1 cellular context compared by ENCODE assay signal in the genomic region with DNA sequence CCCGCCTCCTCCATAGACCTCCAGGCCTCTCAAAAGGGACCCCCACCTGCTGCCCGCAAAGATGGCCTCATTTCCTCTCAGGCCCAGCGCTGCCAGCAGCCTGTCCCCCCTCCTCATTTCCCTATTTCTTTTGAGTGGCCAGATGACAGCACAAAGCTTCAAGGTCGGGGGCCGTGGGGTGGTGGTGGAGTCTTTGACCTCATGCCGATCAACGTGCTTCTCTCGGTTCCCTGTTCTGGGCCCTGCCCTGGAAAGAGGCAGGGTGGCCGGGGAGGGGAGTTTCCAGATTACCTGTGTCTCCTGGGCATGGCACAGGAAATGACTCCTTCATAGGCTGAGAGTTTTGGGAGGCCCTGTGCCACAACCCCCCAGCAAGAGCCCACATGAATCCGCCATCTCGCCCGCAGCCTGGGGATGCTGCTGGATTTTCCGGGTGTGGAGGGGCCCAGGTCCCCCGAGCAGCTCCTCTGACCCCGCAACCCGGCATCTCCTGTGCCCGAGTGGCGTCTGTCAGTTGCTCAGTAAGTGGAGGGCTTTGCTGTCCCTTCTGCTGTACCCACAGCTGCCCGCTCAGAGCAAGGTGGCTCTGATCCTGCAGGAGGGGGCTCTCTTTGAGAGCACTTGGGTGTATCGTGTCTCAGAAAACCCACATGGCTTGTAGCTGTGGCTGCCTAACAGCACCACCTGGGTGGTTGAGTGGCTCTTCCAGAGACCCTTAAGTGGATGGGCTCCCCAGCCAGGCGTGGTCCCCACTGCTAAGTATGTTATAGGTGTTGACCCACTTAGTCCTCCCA.
A peak's percentile ranks its signal among the peaks of the same experiment; 100 is the strongest.
TF ChIP-seq lines count a peak whose summit lies in the region.

No MANE protein-coding gene starts in this region.

TF ChIP-seq in GM12878, 131 proteins besides CTCF, POLR2A, EP300 and RAD21 (continued from another document and continues in another):
- TF ChIP-seq, protein P1, sequence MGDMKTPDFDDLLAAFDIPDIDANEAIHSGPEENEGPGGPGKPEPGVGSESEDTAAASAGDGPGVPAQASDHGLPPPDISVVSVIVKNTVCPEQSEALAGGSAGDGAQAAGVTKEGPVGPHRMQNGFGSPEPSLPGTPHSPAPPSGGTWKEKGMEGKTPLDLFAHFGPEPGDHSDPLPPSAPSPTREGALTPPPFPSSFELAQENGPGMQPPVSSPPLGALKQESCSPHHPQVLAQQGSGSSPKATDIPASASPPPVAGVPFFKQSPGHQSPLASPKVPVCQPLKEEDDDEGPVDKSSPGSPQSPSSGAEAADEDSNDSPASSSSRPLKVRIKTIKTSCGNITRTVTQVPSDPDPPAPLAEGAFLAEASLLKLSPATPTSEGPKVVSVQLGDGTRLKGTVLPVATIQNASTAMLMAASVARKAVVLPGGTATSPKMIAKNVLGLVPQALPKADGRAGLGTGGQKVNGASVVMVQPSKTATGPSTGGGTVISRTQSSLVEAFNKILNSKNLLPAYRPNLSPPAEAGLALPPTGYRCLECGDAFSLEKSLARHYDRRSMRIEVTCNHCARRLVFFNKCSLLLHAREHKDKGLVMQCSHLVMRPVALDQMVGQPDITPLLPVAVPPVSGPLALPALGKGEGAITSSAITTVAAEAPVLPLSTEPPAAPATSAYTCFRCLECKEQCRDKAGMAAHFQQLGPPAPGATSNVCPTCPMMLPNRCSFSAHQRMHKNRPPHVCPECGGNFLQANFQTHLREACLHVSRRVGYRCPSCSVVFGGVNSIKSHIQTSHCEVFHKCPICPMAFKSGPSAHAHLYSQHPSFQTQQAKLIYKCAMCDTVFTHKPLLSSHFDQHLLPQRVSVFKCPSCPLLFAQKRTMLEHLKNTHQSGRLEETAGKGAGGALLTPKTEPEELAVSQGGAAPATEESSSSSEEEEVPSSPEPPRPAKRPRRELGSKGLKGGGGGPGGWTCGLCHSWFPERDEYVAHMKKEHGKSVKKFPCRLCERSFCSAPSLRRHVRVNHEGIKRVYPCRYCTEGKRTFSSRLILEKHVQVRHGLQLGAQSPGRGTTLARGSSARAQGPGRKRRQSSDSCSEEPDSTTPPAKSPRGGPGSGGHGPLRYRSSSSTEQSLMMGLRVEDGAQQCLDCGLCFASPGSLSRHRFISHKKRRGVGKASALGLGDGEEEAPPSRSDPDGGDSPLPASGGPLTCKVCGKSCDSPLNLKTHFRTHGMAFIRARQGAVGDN (IDR thresholded peaks at IDR 0.05): peak; percentile 91
- TF ChIP-seq, protein P2, sequence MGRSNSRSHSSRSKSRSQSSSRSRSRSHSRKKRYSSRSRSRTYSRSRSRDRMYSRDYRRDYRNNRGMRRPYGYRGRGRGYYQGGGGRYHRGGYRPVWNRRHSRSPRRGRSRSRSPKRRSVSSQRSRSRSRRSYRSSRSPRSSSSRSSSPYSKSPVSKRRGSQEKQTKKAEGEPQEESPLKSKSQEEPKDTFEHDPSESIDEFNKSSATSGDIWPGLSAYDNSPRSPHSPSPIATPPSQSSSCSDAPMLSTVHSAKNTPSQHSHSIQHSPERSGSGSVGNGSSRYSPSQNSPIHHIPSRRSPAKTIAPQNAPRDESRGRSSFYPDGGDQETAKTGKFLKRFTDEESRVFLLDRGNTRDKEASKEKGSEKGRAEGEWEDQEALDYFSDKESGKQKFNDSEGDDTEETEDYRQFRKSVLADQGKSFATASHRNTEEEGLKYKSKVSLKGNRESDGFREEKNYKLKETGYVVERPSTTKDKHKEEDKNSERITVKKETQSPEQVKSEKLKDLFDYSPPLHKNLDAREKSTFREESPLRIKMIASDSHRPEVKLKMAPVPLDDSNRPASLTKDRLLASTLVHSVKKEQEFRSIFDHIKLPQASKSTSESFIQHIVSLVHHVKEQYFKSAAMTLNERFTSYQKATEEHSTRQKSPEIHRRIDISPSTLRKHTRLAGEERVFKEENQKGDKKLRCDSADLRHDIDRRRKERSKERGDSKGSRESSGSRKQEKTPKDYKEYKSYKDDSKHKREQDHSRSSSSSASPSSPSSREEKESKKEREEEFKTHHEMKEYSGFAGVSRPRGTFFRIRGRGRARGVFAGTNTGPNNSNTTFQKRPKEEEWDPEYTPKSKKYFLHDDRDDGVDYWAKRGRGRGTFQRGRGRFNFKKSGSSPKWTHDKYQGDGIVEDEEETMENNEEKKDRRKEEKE (IDR thresholded peaks at IDR 0.05): no peak
- TF ChIP-seq GABPA (IDR thresholded peaks at IDR 0.05; ENCODE audit: low read depth): no peak
- TF ChIP-seq GATAD2B (conservative IDR thresholded peaks at IDR 0.05; ENCODE audit: low read depth): peak; percentile 89
- TF ChIP-seq, protein P3, sequence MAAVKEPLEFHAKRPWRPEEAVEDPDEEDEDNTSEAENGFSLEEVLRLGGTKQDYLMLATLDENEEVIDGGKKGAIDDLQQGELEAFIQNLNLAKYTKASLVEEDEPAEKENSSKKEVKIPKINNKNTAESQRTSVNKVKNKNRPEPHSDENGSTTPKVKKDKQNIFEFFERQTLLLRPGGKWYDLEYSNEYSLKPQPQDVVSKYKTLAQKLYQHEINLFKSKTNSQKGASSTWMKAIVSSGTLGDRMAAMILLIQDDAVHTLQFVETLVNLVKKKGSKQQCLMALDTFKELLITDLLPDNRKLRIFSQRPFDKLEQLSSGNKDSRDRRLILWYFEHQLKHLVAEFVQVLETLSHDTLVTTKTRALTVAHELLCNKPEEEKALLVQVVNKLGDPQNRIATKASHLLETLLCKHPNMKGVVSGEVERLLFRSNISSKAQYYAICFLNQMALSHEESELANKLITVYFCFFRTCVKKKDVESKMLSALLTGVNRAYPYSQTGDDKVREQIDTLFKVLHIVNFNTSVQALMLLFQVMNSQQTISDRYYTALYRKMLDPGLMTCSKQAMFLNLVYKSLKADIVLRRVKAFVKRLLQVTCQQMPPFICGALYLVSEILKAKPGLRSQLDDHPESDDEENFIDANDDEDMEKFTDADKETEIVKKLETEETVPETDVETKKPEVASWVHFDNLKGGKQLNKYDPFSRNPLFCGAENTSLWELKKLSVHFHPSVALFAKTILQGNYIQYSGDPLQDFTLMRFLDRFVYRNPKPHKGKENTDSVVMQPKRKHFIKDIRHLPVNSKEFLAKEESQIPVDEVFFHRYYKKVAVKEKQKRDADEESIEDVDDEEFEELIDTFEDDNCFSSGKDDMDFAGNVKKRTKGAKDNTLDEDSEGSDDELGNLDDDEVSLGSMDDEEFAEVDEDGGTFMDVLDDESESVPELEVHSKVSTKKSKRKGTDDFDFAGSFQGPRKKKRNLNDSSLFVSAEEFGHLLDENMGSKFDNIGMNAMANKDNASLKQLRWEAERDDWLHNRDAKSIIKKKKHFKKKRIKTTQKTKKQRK (IDR thresholded peaks at IDR 0.05; ENCODE audit: low read depth, low read length): no peak
- no peak for TF ChIP-seq ZNF384 (IDR thresholded peaks at IDR 0.05; ENCODE audit: borderline replicate concordance, low read depth, low read length)
- no peak; the same call in 1 of the 2 replicates for TF ChIP-seq MYB (IDR thresholded peaks at IDR 0.05; ENCODE audit: borderline replicate concordance, low read depth, low read length)
- TF ChIP-seq CHD1 (IDR thresholded peaks at IDR 0.05; ENCODE audit: low read depth, low read length): no peak
- TF ChIP-seq TCF12 (IDR thresholded peaks at IDR 0.05; ENCODE audit: low read depth, low read length): no peak
- no peak for TF ChIP-seq ASH2L (IDR thresholded peaks at IDR 0.05; ENCODE audit: borderline replicate concordance, low read depth)
- TF ChIP-seq IKZF1 (conservative IDR thresholded peaks at IDR 0.05): peak; percentile 97
- peak; percentile 90 for TF ChIP-seq MEF2B (IDR thresholded peaks at IDR 0.05; ENCODE audit: partially characterized antibody, poor library complexity, severe bottlenecking)
- no peak for TF ChIP-seq YBX1 (IDR thresholded peaks at IDR 0.05)
- peak; percentile 61; the same call in 1 of the 2 replicates for TF ChIP-seq ZNF217 (IDR thresholded peaks at IDR 0.05)
- no peak for TF ChIP-seq CBX5 (IDR thresholded peaks at IDR 0.05; ENCODE audit: low read depth)
- TF ChIP-seq TARDBP (IDR thresholded peaks at IDR 0.05; ENCODE audit: borderline replicate concordance): no peak
- peak; percentile 96 for TF ChIP-seq ESRRA (IDR thresholded peaks at IDR 0.05; ENCODE audit: low read length)
- TF ChIP-seq NR2C2 (IDR thresholded peaks at IDR 0.05; ENCODE audit: borderline replicate concordance, control insufficient read depth, insufficient read length, low read depth): no peak
- TF ChIP-seq FOXM1 (IDR thresholded peaks at IDR 0.05; ENCODE audit: low read depth, low read length): no peak; the same call in 1 of the 2 replicates
- TF ChIP-seq, protein P4, sequence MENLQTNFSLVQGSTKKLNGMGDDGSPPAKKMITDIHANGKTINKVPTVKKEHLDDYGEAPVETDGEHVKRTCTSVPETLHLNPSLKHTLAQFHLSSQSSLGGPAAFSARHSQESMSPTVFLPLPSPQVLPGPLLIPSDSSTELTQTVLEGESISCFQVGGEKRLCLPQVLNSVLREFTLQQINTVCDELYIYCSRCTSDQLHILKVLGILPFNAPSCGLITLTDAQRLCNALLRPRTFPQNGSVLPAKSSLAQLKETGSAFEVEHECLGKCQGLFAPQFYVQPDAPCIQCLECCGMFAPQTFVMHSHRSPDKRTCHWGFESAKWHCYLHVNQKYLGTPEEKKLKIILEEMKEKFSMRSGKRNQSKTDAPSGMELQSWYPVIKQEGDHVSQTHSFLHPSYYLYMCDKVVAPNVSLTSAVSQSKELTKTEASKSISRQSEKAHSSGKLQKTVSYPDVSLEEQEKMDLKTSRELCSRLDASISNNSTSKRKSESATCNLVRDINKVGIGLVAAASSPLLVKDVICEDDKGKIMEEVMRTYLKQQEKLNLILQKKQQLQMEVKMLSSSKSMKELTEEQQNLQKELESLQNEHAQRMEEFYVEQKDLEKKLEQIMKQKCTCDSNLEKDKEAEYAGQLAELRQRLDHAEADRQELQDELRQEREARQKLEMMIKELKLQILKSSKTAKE (IDR thresholded peaks at IDR 0.05; ENCODE audit: low read depth, poor library complexity, severe bottlenecking): peak; percentile 49
- no peak for TF ChIP-seq SUZ12 (IDR thresholded peaks at IDR 0.05; ENCODE audit: unreplicated experiment)
- TF ChIP-seq POLR2AphosphoS2 (IDR thresholded peaks at IDR 0.05; ENCODE audit: low read depth, low read length): no peak
- peak; percentile 51; the same call in 1 of the 2 replicates for TF ChIP-seq RB1 (IDR thresholded peaks at IDR 0.05; ENCODE audit: borderline replicate concordance)
- TF ChIP-seq, protein P5, sequence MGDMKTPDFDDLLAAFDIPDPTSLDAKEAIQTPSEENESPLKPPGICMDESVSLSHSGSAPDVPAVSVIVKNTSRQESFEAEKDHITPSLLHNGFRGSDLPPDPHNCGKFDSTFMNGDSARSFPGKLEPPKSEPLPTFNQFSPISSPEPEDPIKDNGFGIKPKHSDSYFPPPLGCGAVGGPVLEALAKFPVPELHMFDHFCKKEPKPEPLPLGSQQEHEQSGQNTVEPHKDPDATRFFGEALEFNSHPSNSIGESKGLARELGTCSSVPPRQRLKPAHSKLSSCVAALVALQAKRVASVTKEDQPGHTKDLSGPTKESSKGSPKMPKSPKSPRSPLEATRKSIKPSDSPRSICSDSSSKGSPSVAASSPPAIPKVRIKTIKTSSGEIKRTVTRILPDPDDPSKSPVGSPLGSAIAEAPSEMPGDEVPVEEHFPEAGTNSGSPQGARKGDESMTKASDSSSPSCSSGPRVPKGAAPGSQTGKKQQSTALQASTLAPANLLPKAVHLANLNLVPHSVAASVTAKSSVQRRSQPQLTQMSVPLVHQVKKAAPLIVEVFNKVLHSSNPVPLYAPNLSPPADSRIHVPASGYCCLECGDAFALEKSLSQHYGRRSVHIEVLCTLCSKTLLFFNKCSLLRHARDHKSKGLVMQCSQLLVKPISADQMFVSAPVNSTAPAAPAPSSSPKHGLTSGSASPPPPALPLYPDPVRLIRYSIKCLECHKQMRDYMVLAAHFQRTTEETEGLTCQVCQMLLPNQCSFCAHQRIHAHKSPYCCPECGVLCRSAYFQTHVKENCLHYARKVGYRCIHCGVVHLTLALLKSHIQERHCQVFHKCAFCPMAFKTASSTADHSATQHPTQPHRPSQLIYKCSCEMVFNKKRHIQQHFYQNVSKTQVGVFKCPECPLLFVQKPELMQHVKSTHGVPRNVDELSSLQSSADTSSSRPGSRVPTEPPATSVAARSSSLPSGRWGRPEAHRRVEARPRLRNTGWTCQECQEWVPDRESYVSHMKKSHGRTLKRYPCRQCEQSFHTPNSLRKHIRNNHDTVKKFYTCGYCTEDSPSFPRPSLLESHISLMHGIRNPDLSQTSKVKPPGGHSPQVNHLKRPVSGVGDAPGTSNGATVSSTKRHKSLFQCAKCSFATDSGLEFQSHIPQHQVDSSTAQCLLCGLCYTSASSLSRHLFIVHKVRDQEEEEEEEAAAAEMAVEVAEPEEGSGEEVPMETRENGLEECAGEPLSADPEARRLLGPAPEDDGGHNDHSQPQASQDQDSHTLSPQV (IDR thresholded peaks at IDR 0.05): no peak
- TF ChIP-seq KDM1A (IDR thresholded peaks at IDR 0.05; ENCODE audit: borderline replicate concordance): no peak
- no peak for TF ChIP-seq LARP7 (IDR thresholded peaks at IDR 0.05)
- no peak for TF ChIP-seq SUPT20H (IDR thresholded peaks at IDR 0.05; ENCODE audit: borderline replicate concordance, control insufficient read depth, low read depth, low read length)
- no peak for TF ChIP-seq KAT2A (conservative IDR thresholded peaks at IDR 0.05; ENCODE audit: control insufficient read depth, low read depth, low read length)
- no peak for TF ChIP-seq JUND (IDR thresholded peaks at IDR 0.05; ENCODE audit: low read depth, low read length)
- TF ChIP-seq, protein P6, sequence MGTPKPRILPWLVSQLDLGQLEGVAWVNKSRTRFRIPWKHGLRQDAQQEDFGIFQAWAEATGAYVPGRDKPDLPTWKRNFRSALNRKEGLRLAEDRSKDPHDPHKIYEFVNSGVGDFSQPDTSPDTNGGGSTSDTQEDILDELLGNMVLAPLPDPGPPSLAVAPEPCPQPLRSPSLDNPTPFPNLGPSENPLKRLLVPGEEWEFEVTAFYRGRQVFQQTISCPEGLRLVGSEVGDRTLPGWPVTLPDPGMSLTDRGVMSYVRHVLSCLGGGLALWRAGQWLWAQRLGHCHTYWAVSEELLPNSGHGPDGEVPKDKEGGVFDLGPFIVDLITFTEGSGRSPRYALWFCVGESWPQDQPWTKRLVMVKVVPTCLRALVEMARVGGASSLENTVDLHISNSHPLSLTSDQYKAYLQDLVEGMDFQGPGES (IDR thresholded peaks at IDR 0.05): no peak
- TF ChIP-seq CHD2 (IDR thresholded peaks at IDR 0.05; ENCODE audit: borderline replicate concordance, low read depth, low read length): peak; percentile 83
- TF ChIP-seq, protein P7, sequence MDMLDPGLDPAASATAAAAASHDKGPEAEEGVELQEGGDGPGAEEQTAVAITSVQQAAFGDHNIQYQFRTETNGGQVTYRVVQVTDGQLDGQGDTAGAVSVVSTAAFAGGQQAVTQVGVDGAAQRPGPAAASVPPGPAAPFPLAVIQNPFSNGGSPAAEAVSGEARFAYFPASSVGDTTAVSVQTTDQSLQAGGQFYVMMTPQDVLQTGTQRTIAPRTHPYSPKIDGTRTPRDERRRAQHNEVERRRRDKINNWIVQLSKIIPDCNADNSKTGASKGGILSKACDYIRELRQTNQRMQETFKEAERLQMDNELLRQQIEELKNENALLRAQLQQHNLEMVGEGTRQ (IDR thresholded peaks at IDR 0.05; ENCODE audit: borderline replicate concordance, low read depth, low read length): no peak
- no peak for TF ChIP-seq CHD4 (IDR thresholded peaks at IDR 0.05)
- no peak for TF ChIP-seq SMAD1 (IDR thresholded peaks at IDR 0.05; ENCODE audit: low read depth, partially characterized antibody)
- TF ChIP-seq HCFC1 (IDR thresholded peaks at IDR 0.05; ENCODE audit: low read length): no peak
- TF ChIP-seq STAT1 (conservative IDR thresholded peaks at IDR 0.05): no peak
